In the genomic region with DNA sequence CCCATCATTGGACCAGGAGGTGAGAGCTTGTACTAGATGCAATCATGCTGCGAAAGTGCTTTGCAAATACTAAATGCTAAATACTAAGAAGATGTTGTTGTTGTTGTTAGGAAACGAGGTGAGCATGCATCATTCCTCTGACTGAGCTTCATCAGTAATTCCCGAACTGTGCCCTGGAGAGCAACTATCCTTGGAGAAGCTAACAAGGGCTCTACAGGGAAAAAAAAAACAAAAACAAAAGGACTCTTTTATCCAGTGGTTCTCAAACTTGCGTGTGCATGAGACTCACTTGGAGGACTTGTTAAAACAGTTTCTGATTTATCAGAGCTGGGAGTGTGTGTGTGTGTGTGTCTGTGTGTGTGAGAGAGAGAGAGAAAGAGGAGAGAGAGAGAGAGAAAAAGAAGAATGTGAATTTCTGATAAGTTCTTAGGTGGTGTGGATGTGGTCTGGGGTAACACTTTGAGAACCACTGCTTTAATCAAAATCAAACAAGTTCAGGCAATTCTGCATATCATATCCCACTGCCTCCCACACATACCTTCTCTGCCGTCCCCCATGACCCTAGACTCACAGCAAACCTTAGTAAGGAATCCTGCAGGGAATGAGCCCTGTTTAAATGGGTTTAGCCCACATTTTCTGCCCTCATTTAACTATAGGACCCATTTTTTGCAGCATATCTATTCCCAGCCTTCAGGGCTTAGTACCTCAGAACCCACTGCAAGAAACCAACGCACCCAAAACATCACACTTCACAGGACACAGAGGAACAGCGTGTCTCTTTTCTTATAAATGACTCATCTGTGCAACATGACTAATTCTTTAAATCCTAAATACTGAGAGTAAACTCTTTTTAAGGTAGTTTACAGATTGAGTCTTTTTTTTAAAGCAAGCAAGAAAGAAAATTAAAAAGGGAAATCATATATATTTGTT, we compare ENCODE assay signal across 15 cellular contexts. TPM values are rescaled to one million over a fixed set of nuclear protein-coding genes. Genes with fewer than 3 reads are reported as not detected.
DNase-seq lines count a peak whose midpoint lies in the region; ATAC-seq and TF ChIP-seq lines count a peak whose summit lies in the region.
"Had no signal": no experiment of that assay in that cellular context is flagged by ENCODE, and none has a peak within 500 bp of the region (broad histone marks: within the 10 kb centered on the region; RNA-seq: fewer than 3 reads in every experiment).

No MANE protein-coding gene starts in this region.

- no peak overlapping the region for H2BK12ac ChIP-seq in mesenchymal stem cell (ENCODE audit: low read length in 2 of 2)

- H3K9ac ChIP-seq in mesenchymal stem cell (ENCODE audit: low read length) = no peak overlapping the region
- H3K9ac ChIP-seq: BLaER1 had no signal

- ATAC-seq in HG03565 (IDR thresholded peaks at IDR 0.05; ENCODE audit: unreplicated experiment) = no peak
- ATAC-seq in GM21619 (IDR thresholded peaks at IDR 0.05; ENCODE audit: unreplicated experiment) = no peak

- H2BK15ac ChIP-seq in mesenchymal stem cell (ENCODE audit: low read depth, poor library complexity, severe bottlenecking) = no peak overlapping the region

- H3K27me3 ChIP-seq in mesenchymal stem cell (ENCODE audit: control insufficient read depth in 1 of 2, insufficient read depth in 1 of 2, low read length in 2 of 2) = peaks cover 0 to 38% of the 10 kb centered on the region in 2 experiments
- H3K27me3 ChIP-seq: BLaER1, Peyer's patch had no signal

- H3K79me1 ChIP-seq in mesenchymal stem cell (replicated peaks; ENCODE audit: low read length, poor library complexity, severe bottlenecking) = no peaks in the 10 kb centered on the region

- H3K18ac ChIP-seq in mesenchymal stem cell (ENCODE audit: low read depth in 1 of 2, low read length in 2 of 2) = no peak overlapping the region

- no peaks in the 10 kb centered on the region for H3K9me3 ChIP-seq in mesenchymal stem cell (ENCODE audit: control insufficient read depth, low read length)
- H3K9me3 ChIP-seq: BLaER1, Peyer's patch had no signal

- no peaks in the 10 kb centered on the region for H3K4me1 ChIP-seq in mesenchymal stem cell (ENCODE audit: control insufficient read depth, insufficient read depth, low read depth, low read length)
- H3K4me1 ChIP-seq: Peyer's patch had no signal

- WGBS in mesenchymal stem cell = 64% methylated on average over 6 of the region's 7 CpGs

- H4K91ac ChIP-seq in mesenchymal stem cell (ENCODE audit: low read length) = no peak overlapping the region

- TF ChIP-seq CTCF in choroid plexus epithelial cell (conservative IDR thresholded peaks at IDR 0.05; ENCODE audit: low read depth, low read length) = no peak

- no peak overlapping the region for H4K8ac ChIP-seq in mesenchymal stem cell (ENCODE audit: low read length)

- H3K4me3 ChIP-seq in choroid plexus epithelial cell (ENCODE audit: low read depth, low read length) = no peak overlapping the region
- no peak overlapping the region for H3K4me3 ChIP-seq in mesenchymal stem cell (ENCODE audit: insufficient read depth in 1 of 2, low read depth in 1 of 2, low read length in 2 of 2)
- H3K4me3 ChIP-seq: BLaER1, Peyer's patch had no signal

- no peak overlapping the region for H3K23ac ChIP-seq in mesenchymal stem cell (ENCODE audit: low read length in 2 of 2)

- no peak overlapping the region for H2AK5ac ChIP-seq in mesenchymal stem cell (ENCODE audit: low read length, severe bottlenecking)

- no peaks in the 10 kb centered on the region for H3K36me3 ChIP-seq in mesenchymal stem cell (ENCODE audit: control insufficient read depth in 1 of 2, insufficient read depth in 2 of 2, low read depth in 1 of 2, low read length in 2 of 2)
- H3K36me3 ChIP-seq: BLaER1, Peyer's patch had no signal

- H3K14ac ChIP-seq in mesenchymal stem cell (ENCODE audit: low read length in 2 of 2) = no peak overlapping the region

- H3K4ac ChIP-seq in mesenchymal stem cell (ENCODE audit: low read depth in 1 of 2, low read length in 2 of 2) = no peak overlapping the region

- no peak overlapping the region for H2BK5ac ChIP-seq in mesenchymal stem cell (ENCODE audit: low read depth, low read length, poor library complexity, severe bottlenecking)

- H2BK120ac ChIP-seq in mesenchymal stem cell (ENCODE audit: low read depth, low read length) = no peak overlapping the region

- no peak overlapping the region for H2AFZ ChIP-seq in mesenchymal stem cell (ENCODE audit: low read depth, low read length)

- peak; percentile 64 for DNase-seq in COLO829 (ENCODE audit: low spot score)
- DNase-seq in OCI-M1 (lab: John Stamatoyannopoulos, UW) = peak; percentile 50
- peak; percentile 69 for DNase-seq in choroid plexus epithelial cell (ENCODE audit: low read depth)
- peak; percentile 41 for DNase-seq in mesenchymal stem cell
- DNase-seq in stimulated activated CD4-positive, alpha-beta T cell treated with anti-CD3 and anti-CD28 coated beads, Interleukin-2, amount 100 ng/mL, for 48 hours = no peak
- no peak for DNase-seq in stimulated activated CD4-positive, alpha-beta T cell treated with anti-CD3 and anti-CD28 coated beads, Interleukin-4, amount 100 ng/mL, for 4 hours
- DNase-seq: activated T-cell treated with anti-CD3 and anti-CD28 coated beads for 4 hours; central memory CD4-positive, alpha-beta T cell; Kasumi-1; NCI-H2171 treated with DMSO at 0.1 percent for 48 hours; nephron progenitor cell; Peyer's patch had no signal

- no peak overlapping the region for H3K4me2 ChIP-seq in mesenchymal stem cell (ENCODE audit: low read length, poor library complexity, severe bottlenecking)
- H3K4me2 ChIP-seq: BLaER1 had no signal

- no peak overlapping the region for H3K27ac ChIP-seq in mesenchymal stem cell (ENCODE audit: low read length, poor library complexity, severe bottlenecking)
- H3K27ac ChIP-seq: BLaER1, Peyer's patch had no signal

RNA-seq across cellular contexts. Expression of a gene that starts 48.9 kb away (rescaled TPM):
- polyA plus RNA-seq in mesenchymal stem cell (2013, experiment 1 of 2) = 0.01 TPM
- polyA plus RNA-seq in mesenchymal stem cell (2013, experiment 2 of 2) = 0.03 TPM

Comparison
In these comparisons a context has a peak if more than half of its experiments do, and no peak if none do; other contexts are left out.
1. DNase-seq: peak in COLO829 (single experiment), OCI-M1 (single experiment), choroid plexus epithelial cell (single experiment) and mesenchymal stem cell (single experiment); none in stimulated activated CD4-positive, alpha-beta T cell treated with anti-CD3 and anti-CD28 coated beads, Interleukin-2, amount 100 ng/mL, for 48 hours (0 of 2) and stimulated activated CD4-positive, alpha-beta T cell treated with anti-CD3 and anti-CD28 coated beads, Interleukin-4, amount 100 ng/mL, for 4 hours (0 of 2).